ENCODE assay signal across 8 cellular contexts in the genomic region with DNA sequence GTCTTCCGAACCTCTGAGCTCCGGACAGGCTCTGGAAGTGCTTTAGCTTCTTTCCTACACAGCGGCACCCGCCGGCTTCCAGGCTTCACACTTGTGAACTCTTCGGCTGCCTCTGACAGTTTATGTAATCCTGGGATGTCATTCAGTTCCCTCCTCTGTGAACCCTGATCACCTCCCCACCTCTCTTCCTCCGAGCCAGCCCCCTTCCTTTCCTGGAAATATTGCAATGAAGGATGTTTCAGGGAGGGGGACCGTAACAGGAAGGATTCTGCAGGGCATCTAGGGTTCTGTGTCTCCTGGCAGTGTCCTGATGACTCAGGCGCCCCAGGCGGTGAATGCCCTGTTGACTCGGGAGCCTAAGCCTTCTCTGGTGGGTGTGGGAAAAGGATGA. TPM values are rescaled to one million over a fixed set of nuclear protein-coding genes. Genes with fewer than 3 reads are reported as not detected.
A peak's percentile ranks its signal among the peaks of the same experiment; 100 is the strongest.
DNase-seq lines count a peak whose midpoint lies in the region; ATAC-seq and TF ChIP-seq lines count a peak whose summit lies in the region.

TSS of gene CD14 (minus strand) at position 95 of the 391 bp plus-strand sequence. CDS start 104 bp downstream, outside the sequence.

- H3K27me3 ChIP-seq in right lobe of liver, result no peaks in the 10 kb centered on the region
- no peaks in the 10 kb centered on the region for H3K27me3 ChIP-seq in thyroid gland

- H3K4me1 Mint-ChIP-seq in activated naive CD4-positive, alpha-beta T cell treated with anti-CD3 and anti-CD28 coated beads for 36 hours (ENCODE audit: low read depth), result peaks cover 28% of the 10 kb centered on the region
- H3K4me1 Mint-ChIP-seq in central memory CD8-positive, alpha-beta T cell, result peaks cover 17% of the 10 kb centered on the region

- H3K4me3 Mint-ChIP-seq in activated naive CD4-positive, alpha-beta T cell treated with anti-CD3 and anti-CD28 coated beads for 36 hours, result peak within 1 kb of the TSS; percentile 83
- H3K4me3 Mint-ChIP-seq in central memory CD8-positive, alpha-beta T cell, result peak within 1 kb of the TSS; percentile 83

- H3K27ac Mint-ChIP-seq in activated naive CD4-positive, alpha-beta T cell treated with anti-CD3 and anti-CD28 coated beads for 36 hours, result no peak within 1 kb of the TSS
- H3K27ac Mint-ChIP-seq in central memory CD8-positive, alpha-beta T cell (ENCODE audit: low read depth), result peak within 1 kb of the TSS; percentile 64

- no peaks in the 10 kb centered on the region for H3K36me3 Mint-ChIP-seq in activated naive CD4-positive, alpha-beta T cell treated with anti-CD3 and anti-CD28 coated beads for 36 hours (ENCODE audit: low read depth)
- peaks cover 4% of the 10 kb centered on the region for H3K36me3 Mint-ChIP-seq in central memory CD8-positive, alpha-beta T cell (ENCODE audit: insufficient read depth)

- CTCF ChIA-PET in activated naive CD4-positive, alpha-beta T cell treated with anti-CD3 and anti-CD28 coated beads for 36 hours (lab: Charles Lee), result interaction anchor here (1.0 to 1.9 kb wide), 7 partner anchors 11 to 269 kb away, joined by 3 to 4 read pairs (median 3); partner anchors contain the start of genes ANKHD1, APBB3 and SRA1

- peak within 1 kb of the TSS; percentile 61 to 72 (median 69) for H3K4me3 ChIP-seq in right lobe of liver
- H3K4me3 ChIP-seq in thyroid gland (replicated peaks in 1 of 3), result peak within 1 kb of the TSS; percentile 24 to 95 (median 52)

- no peak for ATAC-seq in central memory CD8-positive, alpha-beta T cell (replicated peaks; ENCODE audit: extremely low read depth, poor library complexity, severe bottlenecking)
- peak; percentile 65 to 74 (median 68) for ATAC-seq in right lobe of liver

- intact Hi-C loops in activated naive CD4-positive, alpha-beta T cell treated with anti-CD3 and anti-CD28 coated beads for 36 hours (cut with micrococcal nuclease), result no loop called here
- intact Hi-C loops in right lobe of liver (cut with DNase I) (loop anchor here (10.0 kb wide), 1 partner anchor 68 kb away; the partner anchor contains the start of genes APBB3 (in 2 of the 2) and SLC35A4 (in 2 of the 2)), thyroid gland (cut with DNase I) (loop anchor here (10.0 kb wide), 1 partner anchor 258 kb away; no protein-coding TSS in a partner anchor)

- TF ChIP-seq CTCF in right lobe of liver (IDR thresholded peaks at IDR 0.05), result no peak
- no peak for TF ChIP-seq CTCF in thyroid gland (IDR thresholded peaks at IDR 0.05)

- TF ChIP-seq POLR2A in right lobe of liver (IDR thresholded peaks at IDR 0.05) (peak; percentile 79), thyroid gland (IDR thresholded peaks at IDR 0.05) (no peak)

- H3K4me1 ChIP-seq in right lobe of liver, result peaks cover 0 to 21% (median 7%) of the 10 kb centered on the region in 4 donors
- H3K4me1 ChIP-seq in thyroid gland, result peaks cover 5 to 18% of the 10 kb centered on the region in 2 donors

- H3K36me3 ChIP-seq in right lobe of liver, result no peaks in the 10 kb centered on the region
- H3K36me3 ChIP-seq in thyroid gland, result no peaks in the 10 kb centered on the region

- H3K9me3 ChIP-seq in right lobe of liver (no peaks in the 10 kb centered on the region), thyroid gland (no peaks in the 10 kb centered on the region)

- no peaks in the 10 kb centered on the region for H3K9me3 Mint-ChIP-seq in activated naive CD4-positive, alpha-beta T cell treated with anti-CD3 and anti-CD28 coated beads for 36 hours
- no peaks in the 10 kb centered on the region for H3K9me3 Mint-ChIP-seq in central memory CD8-positive, alpha-beta T cell

- DNase-seq in activated naive CD4-positive, alpha-beta T cell treated with anti-CD3 and anti-CD28 coated beads for 36 hours, result peak; percentile 36
- DNase-seq in activated naive CD4-positive, alpha-beta T cell treated with Interleukin-2 at 50 U/mL for 16 hours, result no peak
- DNase-seq in NCI-H226, result peak; percentile 71
- no peak for DNase-seq in central memory CD8-positive, alpha-beta T cell (ENCODE audit: low spot score in 2 of 2)
- DNase-seq in right lobe of liver, result peak in 2 of 3 donors; percentile 83 to 85
- peak in 1 of 2 donors; percentile 54 for DNase-seq in thyroid gland
- no peak for DNase-seq in inferior parietal cortex (ENCODE audit: extremely low spot score)
- no peak for DNase-seq in activated CD4-positive, CD25-positive, alpha-beta regulatory T cell treated with anti-CD3 and anti-CD28 coated beads, Interleukin-2, amount 50 U/mL, for 72 hours

- peaks cover 9% of the 10 kb centered on the region for H3K27me3 Mint-ChIP-seq in activated naive CD4-positive, alpha-beta T cell treated with anti-CD3 and anti-CD28 coated beads for 36 hours (ENCODE audit: low read depth)
- peaks cover 10% of the 10 kb centered on the region for H3K27me3 Mint-ChIP-seq in central memory CD8-positive, alpha-beta T cell

- 7% methylated on average over 7 of the region's 11 CpGs for WGBS in right lobe of liver (ENCODE audit: insufficient coverage, low coverage, low lambda C conversion rate, missing lambda C conversion rate)
- WGBS in thyroid gland, 2 donors, result 17% methylated on average over 11 of the region's 11 CpGs

- H3K27ac ChIP-seq in right lobe of liver, result peak within 1 kb of the TSS; percentile 80 to 94 (median 91)
- peak within 1 kb of the TSS; percentile 57 to 81 (median 79) for H3K27ac ChIP-seq in thyroid gland

RNA-seq across cellular contexts. Expression of gene CD14, which starts in this region (rescaled TPM):
- under 1 TPM; 0.14 to 0.20 TPM for total RNA-seq in activated naive CD4-positive, alpha-beta T cell treated with anti-CD3 and anti-CD28 coated beads for 36 hours
- 100 to 1,000 TPM; 174 to 513 (median 244) TPM for total RNA-seq in right lobe of liver
- total RNA-seq in thyroid gland, result 10 to 100 TPM; 18.5 to 36.7 (median 30.0) TPM

Comparison
In these comparisons a context has a peak if more than half of its experiments do, and no peak if none do; other contexts are left out.
1. RNA of gene CD14 (total RNA-seq): 174 to 513 TPM in right lobe of liver and 18.5 to 36.7 TPM in thyroid gland; 0.14 to 0.20 TPM in activated naive CD4-positive, alpha-beta T cell treated with anti-CD3 and anti-CD28 coated beads for 36 hours; every median in the first group is over 10 times any median in the second.
2. RNA of gene CD14 (total RNA-seq): 174 to 513 TPM in right lobe of liver; 18.5 to 36.7 TPM in thyroid gland; every median in the first group is over 4 times any median in the second.
3. Peak in DNase-seq in activated naive CD4-positive, alpha-beta T cell treated with anti-CD3 and anti-CD28 coated beads for 36 hours; RNA of the gene not detected or under 1 TPM.
4. DNase-seq: peak in NCI-H226 (single experiment) and right lobe of liver (2 of 3); none in activated naive CD4-positive, alpha-beta T cell treated with Interleukin-2 at 50 U/mL for 16 hours (single experiment), central memory CD8-positive, alpha-beta T cell (0 of 2), inferior parietal cortex (single experiment) and activated CD4-positive, CD25-positive, alpha-beta regulatory T cell treated with anti-CD3 and anti-CD28 coated beads, Interleukin-2, amount 50 U/mL, for 72 hours (single experiment).